9 cellular contexts compared by ENCODE assay signal in the genomic region with DNA sequence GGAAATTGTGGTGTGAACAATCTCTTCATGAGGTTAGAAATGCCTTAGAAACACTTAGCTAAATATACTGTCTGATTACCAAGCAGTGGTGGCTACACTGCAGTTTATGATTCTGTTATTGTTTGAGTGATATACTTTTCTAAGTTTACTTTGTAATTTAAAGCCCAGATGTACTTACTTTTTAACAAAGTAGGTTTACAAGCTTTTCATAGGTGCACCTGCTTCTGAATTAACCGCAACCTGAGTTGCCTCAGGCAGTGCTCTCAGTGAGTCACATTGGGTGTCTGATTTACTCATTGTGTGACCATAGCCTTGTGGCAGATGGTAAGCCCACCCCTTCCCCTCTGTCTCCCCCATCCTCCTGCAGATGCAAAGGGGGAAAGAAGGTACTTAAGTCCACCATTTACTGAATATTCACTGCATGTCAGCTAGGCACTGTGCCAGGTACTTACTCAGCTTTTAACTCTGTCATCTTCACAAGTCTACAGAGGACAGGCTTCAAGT. TPM values are rescaled to one million over a fixed set of nuclear protein-coding genes. Genes with fewer than 3 reads are reported as not detected.
DNase-seq lines count a peak whose midpoint lies in the region; ATAC-seq and TF ChIP-seq lines count a peak whose summit lies in the region.
"Had no signal": no experiment of that assay in that cellular context is flagged by ENCODE, and none has a peak within 500 bp of the region (broad histone marks: within the 10 kb centered on the region; RNA-seq: fewer than 3 reads in every experiment).

No MANE protein-coding gene starts in this region.

- H3K27me3 ChIP-seq in DND-41 (ENCODE audit: insufficient read depth, low read length, poor library complexity) (no peaks in the 10 kb centered on the region), muscle layer of duodenum (ENCODE audit: low read depth, low read length) (no peaks in the 10 kb centered on the region)

- H3K9ac ChIP-seq in DND-41 (ENCODE audit: low read depth, low read length): no peak overlapping the region

- DNase-seq in DND-41 (no peak), NCI-H146 (lab: John Stamatoyannopoulos, UW) (peak; percentile 98), omental fat pad (ENCODE audit: low spot score) (no peak)
- DNase-seq in activated T-cell treated with anti-CD3 and anti-CD28 coated beads, Interleukin-2, amount 50 U/mL, for 72 hours: peak; percentile 23 to 54
- DNase-seq: activated CD4-positive, alpha-beta T cell treated with anti-CD3 and anti-CD28 coated beads for 48 hours had no signal

- H3K27ac Mint-ChIP-seq in activated T-cell treated with anti-CD3 and anti-CD28 coated beads, Interleukin-2, amount 50 U/mL, for 72 hours: no peak overlapping the region

- H3K9me3 ChIP-seq in DND-41 (ENCODE audit: insufficient read depth, low read length, severe bottlenecking): no peaks in the 10 kb centered on the region
- H3K9me3 ChIP-seq in muscle layer of duodenum (ENCODE audit: control insufficient read depth in 1 of 2, low read length in 2 of 2): no peaks in the 10 kb centered on the region

- H3K27me3 Mint-ChIP-seq in activated T-cell treated with anti-CD3 and anti-CD28 coated beads, Interleukin-2, amount 50 U/mL, for 72 hours (ENCODE audit: low read depth): no peaks in the 10 kb centered on the region

- H3K4me3 ChIP-seq in DND-41 (ENCODE audit: low read depth in 1 of 2, low read length in 2 of 2): no peak overlapping the region
- H3K4me3 ChIP-seq in muscle layer of duodenum (ENCODE audit: low read depth in 1 of 2, low read length in 2 of 2): no peak overlapping the region

- H3K27ac ChIP-seq in DND-41 (ENCODE audit: low read length) (no peak overlapping the region), muscle layer of duodenum (ENCODE audit: low read length) (peak overlapping the region; percentile 32)

- ATAC-seq in DND-41 (ENCODE audit: insufficient read depth, low read depth) (peak; percentile 48; the same call in 1 of the 3 replicates), HG03457 (IDR thresholded peaks at IDR 0.05; ENCODE audit: unreplicated experiment) (no peak), omental fat pad (ENCODE audit: low FRiP score) (no peak), GM19467 (IDR thresholded peaks at IDR 0.05; ENCODE audit: unreplicated experiment) (no peak), GM21367 (IDR thresholded peaks at IDR 0.05; ENCODE audit: unreplicated experiment) (no peak)
- peak; percentile 86 to 90 for ATAC-seq in activated T-cell treated with anti-CD3 and anti-CD28 coated beads, Interleukin-2, amount 50 U/mL, for 72 hours (replicated peaks in 1 of 2)

- no peaks in the 10 kb centered on the region for H3K4me1 Mint-ChIP-seq in activated T-cell treated with anti-CD3 and anti-CD28 coated beads, Interleukin-2, amount 50 U/mL, for 72 hours (ENCODE audit: low read depth)

- no peak overlapping the region for H3K4me2 ChIP-seq in DND-41 (ENCODE audit: insufficient read depth, low read length)

- no peaks in the 10 kb centered on the region for H3K36me3 Mint-ChIP-seq in activated T-cell treated with anti-CD3 and anti-CD28 coated beads, Interleukin-2, amount 50 U/mL, for 72 hours (ENCODE audit: insufficient read depth in 2 of 2)

- no peaks in the 10 kb centered on the region for H3K79me2 ChIP-seq in DND-41 (ENCODE audit: insufficient read depth, low read length)

- no peaks in the 10 kb centered on the region for H4K20me1 ChIP-seq in DND-41 (ENCODE audit: insufficient read depth, low read length)

- H2AFZ ChIP-seq in DND-41 (ENCODE audit: low read depth, low read length): no peak overlapping the region

- no peaks in the 10 kb centered on the region for H3K36me3 ChIP-seq in DND-41 (ENCODE audit: insufficient read depth, low read length)
- peaks cover 0 to 1% of the 10 kb centered on the region in 2 donors for H3K36me3 ChIP-seq in muscle layer of duodenum (ENCODE audit: control insufficient read depth in 1 of 2, insufficient read depth in 2 of 2, low read length in 2 of 2)

- no peaks in the 10 kb centered on the region for H3K9me3 Mint-ChIP-seq in activated T-cell treated with anti-CD3 and anti-CD28 coated beads, Interleukin-2, amount 50 U/mL, for 72 hours

- no peak overlapping the region for H3K4me3 Mint-ChIP-seq in activated T-cell treated with anti-CD3 and anti-CD28 coated beads, Interleukin-2, amount 50 U/mL, for 72 hours

- TF ChIP-seq CTCF in DND-41 (IDR thresholded peaks at IDR 0.05; ENCODE audit: borderline replicate concordance, extremely low read depth, low read length, poor library complexity, severe bottlenecking): no peak
- TF ChIP-seq CTCF in omental fat pad (IDR thresholded peaks at IDR 0.05): no peak

- H3K4me1 ChIP-seq in DND-41 (ENCODE audit: insufficient read depth, low read length) (no peaks in the 10 kb centered on the region), muscle layer of duodenum (ENCODE audit: control insufficient read depth in 1 of 2, insufficient read depth in 2 of 2, low read length in 2 of 2) (peaks cover 0 to 20% of the 10 kb centered on the region in 2 donors)

RNA-seq across cellular contexts. Expression of a gene that starts 9.0 kb away (rescaled TPM):
- total RNA-seq in activated T-cell treated with anti-CD3 and anti-CD28 coated beads, Interleukin-2, amount 50 U/mL, for 72 hours: 1 to 10 TPM; 5.3 to 5.4 TPM
- 100 to 1,000 TPM in 3 of 4 donors, 10 to 100 TPM in 1; 94.7 to 179 (median 122) TPM for total RNA-seq in omental fat pad

Comparison
In these comparisons a context has a peak if more than half of its experiments do, and no peak if none do; other contexts are left out.
1. ATAC-seq: peak in DND-41 (single experiment) and activated T-cell treated with anti-CD3 and anti-CD28 coated beads, Interleukin-2, amount 50 U/mL, for 72 hours (2 of 2); none in HG03457 (single experiment), omental fat pad (single experiment), GM19467 (single experiment) and GM21367 (single experiment).
2. DNase-seq: peak in NCI-H146 (single experiment) and activated T-cell treated with anti-CD3 and anti-CD28 coated beads, Interleukin-2, amount 50 U/mL, for 72 hours (2 of 2); none in DND-41 (single experiment) and omental fat pad (single experiment).
3. RNA of a gene that starts 9.0 kb away (total RNA-seq): 94.7 to 179 TPM in omental fat pad; 5.3 to 5.4 TPM in activated T-cell treated with anti-CD3 and anti-CD28 coated beads, Interleukin-2, amount 50 U/mL, for 72 hours; every median in the first group is over 10 times any median in the second.